Comparison of ENCODE assay signal across 1 cellular context in the genomic region with DNA sequence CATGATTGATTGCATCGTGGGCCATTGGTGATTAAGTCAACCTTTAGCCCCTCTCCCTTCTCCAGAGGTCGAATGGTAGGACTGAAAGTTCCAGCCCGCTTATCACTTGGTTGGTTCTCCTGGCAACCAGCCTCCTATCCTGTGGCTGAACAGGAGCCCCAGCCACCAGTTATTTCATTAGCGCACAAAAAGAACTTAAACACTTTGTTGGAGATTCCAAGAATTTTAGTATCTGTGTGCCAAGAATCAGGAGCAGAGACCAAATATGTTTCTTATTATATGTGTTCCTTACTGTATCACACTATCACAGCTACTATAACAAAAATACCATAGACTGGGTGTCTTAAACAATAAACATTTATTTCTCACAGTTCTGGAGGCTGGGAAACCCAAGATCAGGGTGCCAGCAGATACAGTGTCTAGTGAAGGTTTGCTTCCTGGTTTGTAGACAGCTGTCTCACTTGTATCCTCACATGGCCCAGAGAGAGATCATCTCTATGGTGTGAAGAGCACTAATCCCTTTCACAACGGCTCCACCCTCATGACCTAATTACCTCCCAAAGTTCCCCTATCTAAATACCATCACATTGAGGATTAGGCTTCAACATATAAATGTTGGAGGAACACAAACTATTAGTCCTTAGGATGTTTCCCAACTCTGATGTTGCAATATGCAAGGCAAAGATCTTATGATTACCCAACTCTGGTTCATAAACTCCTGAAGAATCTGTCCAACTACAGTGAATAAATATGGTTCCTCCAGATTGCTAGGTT.
TF ChIP-seq lines count a peak whose summit lies in the region.

No MANE protein-coding gene starts in this region.

TF ChIP-seq in IMR-90, 13 proteins besides CTCF, POLR2A, EP300 and RAD21 (continued from another document):
- TF ChIP-seq ELK1 (IDR thresholded peaks at IDR 0.05; ENCODE audit: borderline replicate concordance, low read depth, low read length) = no peak
- no peak for TF ChIP-seq SMC3 (IDR thresholded peaks at IDR 0.05; ENCODE audit: low read depth, low read length)
